In the genomic region with DNA sequence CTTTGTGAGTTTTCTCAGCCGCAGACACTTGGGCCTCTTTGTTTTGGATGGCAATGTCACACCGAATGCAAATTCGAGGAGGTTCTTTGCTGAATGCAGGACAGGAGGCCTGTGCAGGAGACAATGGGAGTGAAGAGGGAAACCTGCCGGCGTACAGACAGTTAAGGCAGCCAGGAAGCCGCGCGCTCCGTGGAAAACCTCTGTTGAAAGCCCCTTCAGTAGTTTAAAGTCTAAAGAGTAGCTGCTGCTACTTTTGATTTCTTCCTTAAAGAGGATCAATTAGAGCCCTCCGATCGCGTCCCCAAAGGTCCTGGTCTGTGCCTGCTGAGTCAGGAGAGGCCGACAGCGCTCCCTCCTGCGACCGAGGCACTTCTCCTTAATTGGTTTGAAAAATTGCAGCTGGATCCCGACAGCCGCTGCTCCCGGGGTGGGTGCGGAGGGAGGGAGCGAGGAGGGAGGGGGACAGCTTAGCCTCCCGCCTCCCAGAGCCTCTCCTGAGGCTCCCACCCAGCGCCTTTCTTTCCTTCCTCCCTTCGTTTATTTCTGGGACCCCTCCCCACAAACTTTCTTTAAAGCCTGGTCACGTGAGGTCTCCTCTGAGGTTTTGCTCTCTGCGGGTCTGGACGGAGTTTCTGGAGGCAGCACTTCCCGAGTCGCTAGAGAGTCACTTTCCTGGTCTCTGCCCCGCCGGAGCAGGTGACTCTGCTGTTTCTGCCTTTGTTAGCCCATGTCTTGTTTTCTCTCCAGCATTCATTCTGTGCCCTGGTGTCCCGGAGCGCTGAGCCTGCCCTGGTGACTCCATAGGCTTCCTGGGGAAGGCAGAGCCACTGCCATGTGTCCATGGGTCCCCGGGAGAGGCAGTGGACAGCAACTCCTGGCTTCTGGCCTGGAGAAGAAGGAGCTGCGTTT, we compare ENCODE assay signal across 8 cellular contexts. TPM values are rescaled to one million over a fixed set of nuclear protein-coding genes. Genes with fewer than 3 reads are reported as not detected.
DNase-seq lines count a peak whose midpoint lies in the region; ATAC-seq and TF ChIP-seq lines count a peak whose summit lies in the region.

No MANE protein-coding gene starts in this region.

- no peaks in the 10 kb centered on the region for H3K27me3 ChIP-seq in AG04450 (ENCODE audit: control insufficient read depth, insufficient read depth, low read length)
- no peaks in the 10 kb centered on the region for H3K27me3 ChIP-seq in esophagus squamous epithelium

- ATAC-seq in SK-N-SH treated with all-trans-retinoic acid at 6 μM for 48 hours (peak; percentile 51), HG02798 (IDR thresholded peaks at IDR 0.05; ENCODE audit: poor library complexity, unreplicated experiment) (no peak)

- intact Hi-C loops in esophagus squamous epithelium (cut with DNase I) = loop anchor here (10.0 kb wide), 1 partner anchor 251 kb away; the partner anchor contains the start of gene CDYL

- H3K4me3 ChIP-seq in AG04450 (ENCODE audit: low read depth, low read length) (peak overlapping the region; percentile 63), esophagus squamous epithelium (peak overlapping the region; percentile 31 to 63 (median 54)), urinary bladder (ENCODE audit: low read depth, low read length) (peak overlapping the region; percentile 45)

- H3K36me3 ChIP-seq in esophagus squamous epithelium (no peaks in the 10 kb centered on the region), urinary bladder (ENCODE audit: insufficient read depth) (no peaks in the 10 kb centered on the region)

- H3K9me3 ChIP-seq in AG04450 (ENCODE audit: control insufficient read depth, insufficient read depth, low read length) = no peaks in the 10 kb centered on the region
- H3K9me3 ChIP-seq in esophagus squamous epithelium = no peaks in the 10 kb centered on the region

- TF ChIP-seq CTCF in AG04450 (IDR thresholded peaks at IDR 0.05; ENCODE audit: low read depth, low read length) = 0 out of 2 replicates have a peak, but pooled peaks have one; percentile 25
- TF ChIP-seq CTCF in esophagus squamous epithelium (IDR thresholded peaks at IDR 0.05) = peak in 2 of 6 experiments; percentile 8 to 19

- H3K27ac ChIP-seq in AG04450 (ENCODE audit: low read depth, low read length) (peak overlapping the region; percentile 31), esophagus squamous epithelium (peak overlapping the region; percentile 50 to 79 (median 72)), urinary bladder (ENCODE audit: low read depth) (peak overlapping the region; percentile 73)

- 7 to 8% methylated on average over 29 to 30 of the region's 35 CpGs for WGBS in esophagus squamous epithelium, 2 donors
- 2% methylated on average over 35 of the region's 35 CpGs for WGBS in urinary bladder

- no peak for DNase-seq in AG04450 (ENCODE audit: low read depth, low spot score)
- peak; percentile 37 for DNase-seq in HT-29 (ENCODE audit: low spot score)
- no peak for DNase-seq in esophagus squamous epithelium (lab: John Stamatoyannopoulos, UW)
- peak; percentile 40 for DNase-seq in mucosa of gallbladder (ENCODE audit: low spot score)
- DNase-seq in stimulated activated CD4-positive, alpha-beta T cell treated with anti-CD3 and anti-CD28 coated beads, Interleukin-2, amount 100 ng/mL, for 48 hours = no peak

- CTCF ChIA-PET in AG04450 (lab: Charles Lee) = interaction anchor here (0.6 to 1.2 kb wide), 2 partner anchors 22 to 493 kb away, joined by 4 read pairs; no protein-coding TSS in a partner anchor

- H3K4me1 ChIP-seq in esophagus squamous epithelium (peaks cover 3 to 25% (median 3%) of the 10 kb centered on the region in 3 donors), urinary bladder (ENCODE audit: insufficient read depth) (no peaks in the 10 kb centered on the region)

- no peak for TF ChIP-seq POLR2A in esophagus squamous epithelium (IDR thresholded peaks at IDR 0.05)

- POLR2A ChIA-PET in AG04450 (lab: Yijun Ruan, JAX) = interaction anchor here (0.6 kb wide), 1 partner anchor 23 kb away, joined by 3 read pairs; no protein-coding TSS in a partner anchor

TF ChIP-seq in SK-N-SH treated with all-trans-retinoic acid at 6 μM for 48 hours, 23 proteins besides CTCF, POLR2A, EP300 and RAD21:
- TF ChIP-seq CREB5 (CRISPR knock-in tag; IDR thresholded peaks at IDR 0.05; ENCODE audit: low read depth) = no peak
- TF ChIP-seq ZC3H10 (CRISPR knock-in tag; IDR thresholded peaks at IDR 0.05) = no peak
- no peak for TF ChIP-seq TOX (CRISPR knock-in tag; IDR thresholded peaks at IDR 0.05; ENCODE audit: borderline replicate concordance)
- TF ChIP-seq, protein P1, sequence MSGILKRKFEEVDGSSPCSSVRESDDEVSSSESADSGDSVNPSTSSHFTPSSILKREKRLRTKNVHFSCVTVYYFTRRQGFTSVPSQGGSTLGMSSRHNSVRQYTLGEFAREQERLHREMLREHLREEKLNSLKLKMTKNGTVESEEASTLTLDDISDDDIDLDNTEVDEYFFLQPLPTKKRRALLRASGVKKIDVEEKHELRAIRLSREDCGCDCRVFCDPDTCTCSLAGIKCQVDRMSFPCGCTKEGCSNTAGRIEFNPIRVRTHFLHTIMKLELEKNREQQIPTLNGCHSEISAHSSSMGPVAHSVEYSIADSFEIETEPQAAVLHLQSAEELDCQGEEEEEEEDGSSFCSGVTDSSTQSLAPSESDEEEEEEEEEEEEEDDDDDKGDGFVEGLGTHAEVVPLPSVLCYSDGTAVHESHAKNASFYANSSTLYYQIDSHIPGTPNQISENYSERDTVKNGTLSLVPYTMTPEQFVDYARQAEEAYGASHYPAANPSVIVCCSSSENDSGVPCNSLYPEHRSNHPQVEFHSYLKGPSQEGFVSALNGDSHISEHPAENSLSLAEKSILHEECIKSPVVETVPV (CRISPR knock-in tag; IDR thresholded peaks at IDR 0.05) = no peak
- TF ChIP-seq ARNTL (CRISPR knock-in tag; IDR thresholded peaks at IDR 0.05; ENCODE audit: borderline replicate concordance, low read depth) = no peak
- no peak for TF ChIP-seq CSDC2 (CRISPR knock-in tag; IDR thresholded peaks at IDR 0.05)

RNA-seq across cellular contexts. Expression of gene RPP40, which starts 22.3 kb away (rescaled TPM):
- polyA plus RNA-seq in AG04450 (2011; rRNA removed) (7.6 and 8.2 TPM in 2 replicates), urinary bladder (10.4 TPM)
- polyA minus RNA-seq in AG04450 (2011; rRNA and poly(A)+ RNA removed) = 2.3 and 3.8 TPM in 2 replicates
- 9.8 and 24.9 TPM in 2 replicates for total RNA-seq in HT-29 (2014; rRNA removed; shearing (Covaris generic))
- total RNA-seq in esophagus squamous epithelium (10 to 100 TPM; 12.3 to 24.9 (median 16.1) TPM), mucosa of gallbladder (3.2 TPM), urinary bladder (21.3 TPM)

RNA-seq across cellular contexts. Expression of gene PPP1R3G, which starts 59.0 kb away (rescaled TPM):
- polyA plus RNA-seq in AG04450 (2011; rRNA removed) (0.09 and 0.11 TPM in 2 replicates), urinary bladder (5.1 TPM)
- 0.13 and 0.14 TPM in 2 replicates for polyA minus RNA-seq in AG04450 (2011; rRNA and poly(A)+ RNA removed)
- 0.03 TPM in 1 of 2 replicates, not detected in the other for total RNA-seq in HT-29 (2014; rRNA removed; shearing (Covaris generic))
- total RNA-seq in esophagus squamous epithelium (1 to 10 TPM; 1.1 to 3.0 (median 1.6) TPM), mucosa of gallbladder (2.8 TPM), urinary bladder (4.7 TPM)

Comparison
In these comparisons a context has a peak if more than half of its experiments do, and no peak if none do; other contexts are left out.
1. DNase-seq: peak in HT-29 (single experiment) and mucosa of gallbladder (single experiment); none in AG04450 (single experiment), esophagus squamous epithelium (single experiment) and stimulated activated CD4-positive, alpha-beta T cell treated with anti-CD3 and anti-CD28 coated beads, Interleukin-2, amount 100 ng/mL, for 48 hours (0 of 2).
2. Peak in every context shown above with its lines, with median percentiles within 50 percentile points of each other: H3K27ac ChIP-seq and H3K4me3 ChIP-seq.